8 cellular contexts compared by ENCODE assay signal in the genomic region with DNA sequence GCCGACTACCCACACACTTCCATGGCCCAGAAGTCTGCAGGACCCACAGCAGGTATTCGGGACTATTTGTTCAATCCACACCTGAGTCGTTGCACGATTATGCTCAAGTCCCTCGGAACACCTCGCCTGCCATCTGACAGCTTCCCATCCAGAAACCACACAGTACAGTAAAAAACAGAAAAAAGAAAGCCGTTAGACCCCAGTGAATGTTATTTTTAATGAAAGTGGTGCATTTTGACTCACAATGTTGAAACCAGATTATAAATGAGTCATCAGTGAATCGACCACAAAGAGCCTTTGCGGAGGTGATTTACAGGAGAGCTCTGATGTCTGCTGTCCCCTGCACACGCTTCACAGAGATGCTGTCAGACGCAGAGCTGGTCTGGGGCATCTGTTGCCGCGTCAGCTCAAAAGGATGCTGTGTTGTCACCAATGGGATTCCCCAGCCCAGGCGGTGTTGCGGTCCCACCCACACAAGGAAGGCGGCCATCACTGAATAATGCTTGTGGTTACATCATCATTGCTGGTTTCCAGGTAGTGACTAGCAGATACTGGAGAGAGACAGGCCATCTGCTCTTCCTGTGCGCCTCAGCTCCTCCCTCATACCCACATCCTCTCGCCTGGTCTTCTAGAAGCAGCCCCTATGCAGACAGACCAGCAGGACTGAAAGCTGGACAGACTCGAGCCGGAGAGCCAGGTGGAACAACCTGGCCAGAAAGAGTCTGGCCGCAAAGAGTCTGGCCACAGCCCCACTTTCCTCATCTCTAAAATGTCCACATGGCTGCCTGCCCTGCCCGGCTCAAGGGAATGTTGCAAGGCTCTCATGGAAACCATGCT.
DNase-seq lines count a peak whose midpoint lies in the region; ATAC-seq and TF ChIP-seq lines count a peak whose summit lies in the region.

No MANE protein-coding gene starts in this region.

- H3K4me1 ChIP-seq in KMS-11 (ENCODE audit: low read depth, poor library complexity, severe bottlenecking) (peaks cover 37% of the 10 kb centered on the region), mesendoderm (ENCODE audit: control insufficient read depth, low read depth, low read length) (no peaks in the 10 kb centered on the region)

- no peak overlapping the region for H2BK5ac ChIP-seq in mesendoderm (ENCODE audit: low read length)

- peak; percentile 100 for DNase-seq in Daoy (ENCODE audit: low read depth)
- DNase-seq in cardiac fibroblast (ENCODE audit: low read depth in 2 of 2), result peak; percentile 92 to 100
- DNase-seq in mesendoderm, result peak; percentile 48
- DNase-seq in stimulated activated CD8-positive, alpha-beta memory T cell treated with anti-CD3 and anti-CD28 coated beads, Interleukin-7, amount 100 ng/mL, for 1 hour (ENCODE audit: low read depth in 2 of 2), result peak; percentile 78 to 82
- DNase-seq in NCI-H510A treated with DMSO at 0.1 percent for 48 hours (lab: John Stamatoyannopoulos, UW), result no peak

- peak; percentile 70 for ATAC-seq in GM21576 (IDR thresholded peaks at IDR 0.05; ENCODE audit: unreplicated experiment)
- peak; percentile 93 to 95 for ATAC-seq in activated CD4-positive, CD25-positive, alpha-beta regulatory T cell treated with anti-CD3 and anti-CD28 coated beads, Interleukin-2, amount 50 U/mL, for 24 hours

- no peak overlapping the region for H3K18ac ChIP-seq in mesendoderm (ENCODE audit: low read length)

- H3K36me3 ChIP-seq in KMS-11 (ENCODE audit: insufficient read depth), result no peaks in the 10 kb centered on the region
- H3K36me3 ChIP-seq in mesendoderm (ENCODE audit: control insufficient read depth, insufficient read depth, low read length), result no peaks in the 10 kb centered on the region

- no peak overlapping the region for H4K8ac ChIP-seq in mesendoderm (ENCODE audit: low read depth, low read length)

- no peak overlapping the region for H2AK5ac ChIP-seq in mesendoderm (ENCODE audit: low read length)

- no peak overlapping the region for H4K5ac ChIP-seq in mesendoderm (ENCODE audit: low read length)

- H3K27me3 ChIP-seq in KMS-11 (ENCODE audit: insufficient read depth, low read depth), result peaks cover 8% of the 10 kb centered on the region
- no peaks in the 10 kb centered on the region for H3K27me3 ChIP-seq in mesendoderm (ENCODE audit: insufficient read depth, low read length, poor library complexity)

- peak overlapping the region; percentile 72 for H3K4me2 ChIP-seq in KMS-11
- H3K4me2 ChIP-seq in mesendoderm (ENCODE audit: low read length), result no peak overlapping the region

- peak overlapping the region; percentile 63 for H3K4me3 ChIP-seq in KMS-11 (IDR thresholded peaks at IDR 0.05; ENCODE audit: insufficient read depth, low read depth, low read length)
- no peak overlapping the region for H3K4me3 ChIP-seq in cardiac fibroblast (replicated peaks in 1 of 2; ENCODE audit: low read depth in 2 of 2, low read length in 2 of 2)
- no peak overlapping the region for H3K4me3 ChIP-seq in mesendoderm (ENCODE audit: low read length)

- H3K79me1 ChIP-seq in mesendoderm (ENCODE audit: low read length), result no peaks in the 10 kb centered on the region

- no peak overlapping the region for H3K23ac ChIP-seq in mesendoderm (ENCODE audit: low read length)

- H3K79me2 ChIP-seq in KMS-11 (ENCODE audit: insufficient read depth, low read depth) (no peaks in the 10 kb centered on the region), mesendoderm (ENCODE audit: control insufficient read depth, insufficient read depth, low read length) (no peaks in the 10 kb centered on the region)

- peak overlapping the region; percentile 62 for H2AFZ ChIP-seq in KMS-11 (ENCODE audit: low read depth)

- no peak overlapping the region for H3K4ac ChIP-seq in mesendoderm (ENCODE audit: low read depth, low read length)

- H3K9ac ChIP-seq in KMS-11 (peak overlapping the region; percentile 64), mesendoderm (ENCODE audit: low read length) (no peak overlapping the region)

- no CpG with 5 or more reads among the region's 22 CpGs for WGBS in mesendoderm (ENCODE audit: extremely low coverage, insufficient coverage, low lambda C conversion rate)

- no peak overlapping the region for H2BK120ac ChIP-seq in mesendoderm (ENCODE audit: low read depth, low read length)

- no peak for TF ChIP-seq CTCF in KMS-11 (conservative IDR thresholded peaks at IDR 0.05; ENCODE audit: low read depth, low read length)
- no peak for TF ChIP-seq CTCF in cardiac fibroblast (IDR thresholded peaks at IDR 0.05; ENCODE audit: low read depth, low read length)

- H4K20me1 ChIP-seq in KMS-11 (ENCODE audit: insufficient read depth), result no peaks in the 10 kb centered on the region

- no peak overlapping the region for H3K56ac ChIP-seq in mesendoderm (ENCODE audit: low read length)

- peak overlapping the region; percentile 78 for H3K27ac ChIP-seq in KMS-11
- no peak overlapping the region for H3K27ac ChIP-seq in mesendoderm (ENCODE audit: low read depth, low read length)

- H2BK15ac ChIP-seq in mesendoderm (replicated peaks; ENCODE audit: low read depth), result no peak overlapping the region
